In genomic region chr3:69807674-69808073, GRCh38 we compare ENCODE assay signal across 26 cellular contexts.
DNase-seq lines count a peak whose midpoint lies in the region; ATAC-seq, FAIRE-seq and TF ChIP-seq lines count a peak whose summit lies in the region.
"Had no signal": no experiment of that assay in that cellular context is flagged by ENCODE, and none has a peak within 500 bp of the region (broad histone marks: within the 10 kb centered on the region; RNA-seq: fewer than 3 reads in every experiment).

No MANE protein-coding gene starts in this region.

- no peak overlapping the region for H3K4me3 ChIP-seq in PC-3 (ENCODE audit: low read length)
- H3K4me3 ChIP-seq in endothelial cell of umbilical vein (replicated peaks in 1 of 3; ENCODE audit: insufficient read depth in 1 of 3, low read depth in 1 of 3, low read length in 3 of 3): no peak overlapping the region
- H3K4me3 ChIP-seq in CD8-positive, alpha-beta T cell (ENCODE audit: low read depth, low read length): no peak overlapping the region
- H3K4me3 ChIP-seq: A549; BLaER1 treated with 17β-estradiol and CSF1 and Interleukin-3, amounts not matched to agents 10 nM and 100 nM; GM12878; GM23338 had no signal

- TF ChIP-seq CTCF in 22Rv1 (IDR thresholded peaks at IDR 0.05) (no peak), PC-3 (conservative IDR thresholded peaks at IDR 0.05; ENCODE audit: low read depth, low read length) (no peak), endothelial cell of umbilical vein (IDR thresholded peaks at IDR 0.05; ENCODE audit: extremely low read depth in 1 of 2, insufficient read depth in 1 of 2, low read depth in 1 of 2, low read length in 2 of 2) (no peak)
- no peak for TF ChIP-seq CTCF in CD8-positive, alpha-beta T cell (IDR thresholded peaks at IDR 0.05)

- no peaks in the 10 kb centered on the region for H4K20me1 ChIP-seq in PC-3 (ENCODE audit: low read length)
- no peaks in the 10 kb centered on the region for H4K20me1 ChIP-seq in endothelial cell of umbilical vein (replicated peaks; ENCODE audit: control insufficient read depth, extremely low read depth, insufficient read depth, low read length)

- H3K4me3 Mint-ChIP-seq in CD8-positive, alpha-beta T cell: no peak overlapping the region
- H3K4me3 Mint-ChIP-seq: CD14-positive monocyte; CD4-positive, alpha-beta T cell; GM23338; H9 had no signal

- peak overlapping the region; percentile 50 for H3K27ac ChIP-seq in 22Rv1
- peak overlapping the region; percentile 78 for H3K27ac ChIP-seq in PC-3 (ENCODE audit: low read length)
- H3K27ac ChIP-seq in endothelial cell of umbilical vein (ENCODE audit: insufficient read depth, low read depth, low read length): peak overlapping the region; percentile 91
- H3K27ac ChIP-seq in CD8-positive, alpha-beta T cell (ENCODE audit: low read depth, low read length): no peak overlapping the region
- H3K27ac ChIP-seq: A549; BLaER1 treated with 17β-estradiol and CSF1 and Interleukin-3, amounts not matched to agents 10 nM and 100 nM had no signal

- peaks cover 15% of the 10 kb centered on the region for H3K4me1 ChIP-seq in PC-3 (ENCODE audit: insufficient read depth, low read length)
- peaks cover 38% of the 10 kb centered on the region for H3K4me1 ChIP-seq in endothelial cell of umbilical vein (ENCODE audit: control insufficient read depth, extremely low read depth, insufficient read depth, low read length)
- no peaks in the 10 kb centered on the region for H3K4me1 ChIP-seq in CD8-positive, alpha-beta T cell (ENCODE audit: insufficient read depth, low read length)
- H3K4me1 ChIP-seq: A549, BE2C had no signal

- H3K4me1 Mint-ChIP-seq in CD8-positive, alpha-beta T cell (ENCODE audit: low read depth): no peaks in the 10 kb centered on the region

- H3K27me3 ChIP-seq in PC-3 (ENCODE audit: low read length) (no peaks in the 10 kb centered on the region), endothelial cell of umbilical vein (ENCODE audit: control insufficient read depth in 2 of 2, insufficient read depth in 2 of 2, low read length in 2 of 2) (no peaks in the 10 kb centered on the region)
- H3K27me3 ChIP-seq in CD8-positive, alpha-beta T cell (ENCODE audit: insufficient read depth, low read length): no peaks in the 10 kb centered on the region
- H3K27me3 ChIP-seq: BE2C; BLaER1 treated with 17β-estradiol and CSF1 and Interleukin-3, amounts not matched to agents 10 nM and 100 nM had no signal

- H2AFZ ChIP-seq in PC-3 (ENCODE audit: low read length) (no peak overlapping the region), endothelial cell of umbilical vein (ENCODE audit: low read depth, low read length) (no peak overlapping the region)
- H2AFZ ChIP-seq: GM23338 had no signal

- dilution Hi-C loops in endothelial cell of umbilical vein (cut with MboI; ENCODE audit: extremely low pct_ligation_motif_present, low sequenced_read_pairs): no loop called here

- no peaks in the 10 kb centered on the region for H3K36me3 ChIP-seq in PC-3 (ENCODE audit: low read depth, low read length)
- no peaks in the 10 kb centered on the region for H3K36me3 ChIP-seq in endothelial cell of umbilical vein (ENCODE audit: control insufficient read depth in 2 of 2, extremely low read depth in 1 of 2, insufficient read depth in 2 of 2, low read length in 2 of 2)
- no peaks in the 10 kb centered on the region for H3K36me3 ChIP-seq in CD8-positive, alpha-beta T cell (ENCODE audit: insufficient read depth, low read length)
- H3K36me3 ChIP-seq: BE2C had no signal

- POLR2A ChIA-PET in PC-3 (lab: Charles Lee; ENCODE audit: unreplicated experiment) (no interaction called here), endothelial cell of umbilical vein (lab: Charles Lee) (no interaction called here)
- POLR2A ChIA-PET in CD8-positive, alpha-beta T cell (lab: Charles Lee): no interaction called here

- TF ChIP-seq POLR2A in endothelial cell of umbilical vein (IDR thresholded peaks at IDR 0.05; ENCODE audit: low read depth, low read length): no peak

- CTCF ChIA-PET in PC-3 (lab: Charles Lee) (no interaction called here), endothelial cell of umbilical vein (lab: Charles Lee) (interaction anchor here (1.0 to 2.5 kb wide), 4 partner anchors 8 to 116 kb away, joined by 3 to 9 read pairs (median 4); no protein-coding TSS in a partner anchor)
- CTCF ChIA-PET in CD8-positive, alpha-beta T cell (lab: Charles Lee): no interaction called here

- H3K9me1 ChIP-seq in endothelial cell of umbilical vein (replicated peaks; ENCODE audit: control insufficient read depth, extremely low read depth, insufficient read depth, low read length): no peaks in the 10 kb centered on the region

- H3K9ac ChIP-seq in PC-3 (ENCODE audit: low read length) (peak overlapping the region; percentile 36; the same call in 1 of the 2 replicates), endothelial cell of umbilical vein (replicated peaks; ENCODE audit: extremely low read depth, insufficient read depth, low read length) (peak overlapping the region; percentile 61)
- H3K9ac ChIP-seq: BLaER1 treated with 17β-estradiol and CSF1 and Interleukin-3, amounts not matched to agents 10 nM and 100 nM had no signal

- BruUV-seq in PC-3 (replicated peaks; lab: Mats Ljungman, UMichigan) (no TSS peak), endothelial cell of umbilical vein (replicated peaks; lab: Mats Ljungman, UMichigan) (no TSS peak)

- no peaks in the 10 kb centered on the region for H3K9me3 ChIP-seq in PC-3 (ENCODE audit: low read length)
- H3K9me3 ChIP-seq in endothelial cell of umbilical vein (replicated peaks; ENCODE audit: control insufficient read depth, insufficient read depth, low read length): no peaks in the 10 kb centered on the region
- H3K9me3 ChIP-seq in CD8-positive, alpha-beta T cell (ENCODE audit: low read length): no peaks in the 10 kb centered on the region
- H3K9me3 ChIP-seq: A549; BE2C; BLaER1 treated with 17β-estradiol and CSF1 and Interleukin-3, amounts not matched to agents 10 nM and 100 nM had no signal

- DNase-seq in DMS53 (lab: John Stamatoyannopoulos, UW): peak; percentile 23
- no peak for DNase-seq in DMS53 treated with DMSO at 0.1 percent for 48 hours (lab: John Stamatoyannopoulos, UW; ENCODE audit: unreplicated experiment)
- peak; percentile 53 for DNase-seq in PC-3
- DNase-seq in endothelial cell of umbilical vein (ENCODE audit: low read depth, low spot score): peak; percentile 22
- no peak for DNase-seq in Right ventricle myocardium inferior (ENCODE audit: missing footprints)
- no peak for DNase-seq in activated CD8-positive, alpha-beta memory T cell treated with anti-CD3 and anti-CD28 coated beads for 24 hours
- DNase-seq in CD8-positive, alpha-beta T cell: no peak
- DNase-seq: 8988T; ACHN; AML-193; BE2C; Calu3; CD4-positive, alpha-beta T cell; COR-L47; DMS79; EL; GDM1; H9 had no signal

- H3F3A ChIP-seq in PC-3 (ENCODE audit: low read length, unreplicated experiment): no peaks in the 10 kb centered on the region

- H3K36me3 Mint-ChIP-seq in CD8-positive, alpha-beta T cell: no peaks in the 10 kb centered on the region

- H3K4me2 ChIP-seq in PC-3 (ENCODE audit: low read length) (peak overlapping the region; percentile 51), endothelial cell of umbilical vein (ENCODE audit: insufficient read depth, low read length) (peak overlapping the region; percentile 55)
- H3K4me2 ChIP-seq: A549, GM23338 had no signal

- no peak for FAIRE-seq in endothelial cell of umbilical vein (lab: Jason Lieb, UNC)
- FAIRE-seq: A549, GM12878, GM19239 had no signal

- H3K79me2 ChIP-seq in PC-3 (ENCODE audit: low read length) (no peaks in the 10 kb centered on the region), endothelial cell of umbilical vein (ENCODE audit: control insufficient read depth, insufficient read depth, low read length) (no peaks in the 10 kb centered on the region)

- no peak overlapping the region for H3K27ac Mint-ChIP-seq in CD8-positive, alpha-beta T cell
- H3K27ac Mint-ChIP-seq: CD4-positive, alpha-beta T cell; GM23338 had no signal

- peak; percentile 70 for ATAC-seq in PC-3
- ATAC-seq in Right ventricle myocardium inferior: no peak
- no peak for ATAC-seq in CD8-positive, alpha-beta T cell
- ATAC-seq: A549, GM12878, GM23338, HCT116 had no signal

- H3K27me3 Mint-ChIP-seq in CD8-positive, alpha-beta T cell (ENCODE audit: low read depth): no peaks in the 10 kb centered on the region
- H3K27me3 Mint-ChIP-seq: CD4-positive, alpha-beta T cell had no signal

- no peaks in the 10 kb centered on the region for H3K9me3 Mint-ChIP-seq in CD8-positive, alpha-beta T cell
- H3K9me3 Mint-ChIP-seq: CD4-positive, alpha-beta T cell; GM23338; H9 had no signal

- intact Hi-C loops in PC-3 (cut with micrococcal nuclease): loop anchor here (2.0 kb wide), 1 partner anchor 47 kb away; no protein-coding TSS in a partner anchor
- intact Hi-C loops in endothelial cell of umbilical vein (cut with micrococcal nuclease): loop anchor here (1.0 to 2.0 kb wide), 3 partner anchors 37 to 68 kb away; partner anchors contain the start of gene MITF
- intact Hi-C loops in Right ventricle myocardium inferior (cut with DNase I): no loop called here
- intact Hi-C loops in CD8-positive, alpha-beta T cell (cut with DNase I, micrococcal nuclease): no loop called here

- H3K9me2 ChIP-seq in PC-3 (replicated peaks; ENCODE audit: low read length): no peaks in the 10 kb centered on the region

TF ChIP-seq in endothelial cell of umbilical vein, 7 proteins besides CTCF, POLR2A, EP300 and RAD21:
- TF ChIP-seq POLR2AphosphoS5 (IDR thresholded peaks at IDR 0.05; ENCODE audit: insufficient read depth, low read depth, low read length): no peak
- TF ChIP-seq EZH2 (IDR thresholded peaks at IDR 0.05; ENCODE audit: borderline replicate concordance, low read depth, low read length, severe bottlenecking): no peak
- TF ChIP-seq JUN (IDR thresholded peaks at IDR 0.05; ENCODE audit: borderline replicate concordance, insufficient read depth, insufficient read length, low read depth): no peak
- no peak for TF ChIP-seq FOS (IDR thresholded peaks at IDR 0.05; ENCODE audit: borderline replicate concordance, insufficient read depth, low read length)
- TF ChIP-seq, protein P1, sequence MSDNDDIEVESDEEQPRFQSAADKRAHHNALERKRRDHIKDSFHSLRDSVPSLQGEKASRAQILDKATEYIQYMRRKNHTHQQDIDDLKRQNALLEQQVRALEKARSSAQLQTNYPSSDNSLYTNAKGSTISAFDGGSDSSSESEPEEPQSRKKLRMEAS (IDR thresholded peaks at IDR 0.05; ENCODE audit: insufficient read depth, insufficient read length): no peak
- TF ChIP-seq MYC (IDR thresholded peaks at IDR 0.05; ENCODE audit: low read depth, low read length): no peak
- no peak for TF ChIP-seq GATA2 (IDR thresholded peaks at IDR 0.05; ENCODE audit: insufficient read depth, insufficient read length, low read depth, low read length)

Comparison
In these comparisons a context has a peak if more than half of its experiments do, and no peak if none do; other contexts are left out.
1. DNase-seq: peak in DMS53 (single experiment), PC-3 (single experiment) and endothelial cell of umbilical vein (single experiment); none in DMS53 treated with DMSO at 0.1 percent for 48 hours (single experiment), Right ventricle myocardium inferior (single experiment), activated CD8-positive, alpha-beta memory T cell treated with anti-CD3 and anti-CD28 coated beads for 24 hours (single experiment) and CD8-positive, alpha-beta T cell (0 of 7).
2. intact Hi-C loops: an anchor here in PC-3 (2.0 kb wide) and endothelial cell of umbilical vein (1.0 to 2.0 kb wide); none called in Right ventricle myocardium inferior and CD8-positive, alpha-beta T cell.